Comparison of ENCODE assay signal across 8 cellular contexts in genomic region chr12:120013659-120014380, GRCh38. TPM values are rescaled to one million over a fixed set of nuclear protein-coding genes. Genes with fewer than 3 reads are reported as not detected.
DNase-seq lines count a peak whose midpoint lies in the region; ATAC-seq lines count a peak whose summit lies in the region.

No MANE protein-coding gene starts in this region.

- H3K9me3 ChIP-seq in aorta (ENCODE audit: control insufficient read depth, low read length), result peaks cover 2% of the 10 kb centered on the region

- no peaks in the 10 kb centered on the region for H3K36me3 ChIP-seq in aorta (ENCODE audit: control insufficient read depth in 1 of 2, insufficient read depth in 2 of 2, low read length in 1 of 2)

- POLR2A ChIA-PET in activated CD4-positive, alpha-beta memory T cell treated with anti-CD3 and anti-CD28 coated beads for 36 hours (lab: Charles Lee), result interaction anchor here (0.7 to 11.0 kb wide), 8 partner anchors 22 to 276 kb away, joined by 3 to 209 read pairs (median 10); partner anchors contain the start of genes BICDL1, GCN1, RAB35 and RPLP0

- H3K27ac Mint-ChIP-seq in activated CD4-positive, alpha-beta memory T cell treated with anti-CD3 and anti-CD28 coated beads for 36 hours, result peak overlapping the region; percentile 96

- peaks cover 52% of the 10 kb centered on the region for H3K36me3 Mint-ChIP-seq in activated CD4-positive, alpha-beta memory T cell treated with anti-CD3 and anti-CD28 coated beads for 36 hours

- CTCF ChIA-PET in activated CD4-positive, alpha-beta memory T cell treated with anti-CD3 and anti-CD28 coated beads for 36 hours (lab: Charles Lee), result interaction anchor here (1.0 to 2.2 kb wide), 3 partner anchors 24 to 187 kb away, joined by 3 to 11 read pairs (median 4); no protein-coding TSS in a partner anchor

- H3K27me3 ChIP-seq in aorta (ENCODE audit: control insufficient read depth in 1 of 2, insufficient read depth in 2 of 2, low read length in 1 of 2), result peaks cover 0 to 2% of the 10 kb centered on the region in 2 donors

- H3K4me1 Mint-ChIP-seq in activated CD4-positive, alpha-beta memory T cell treated with anti-CD3 and anti-CD28 coated beads for 36 hours (ENCODE audit: low read depth), result peaks cover 87% of the 10 kb centered on the region

- ATAC-seq in GM19328 (IDR thresholded peaks at IDR 0.05; ENCODE audit: unreplicated experiment) (peak; percentile 46), HG03280 (IDR thresholded peaks at IDR 0.05; ENCODE audit: unreplicated experiment) (peak; percentile 54), aorta (ENCODE audit: low FRiP score) (no peak)

- peaks cover 2% of the 10 kb centered on the region for H3K27me3 Mint-ChIP-seq in activated CD4-positive, alpha-beta memory T cell treated with anti-CD3 and anti-CD28 coated beads for 36 hours

- intact Hi-C loops in activated CD4-positive, alpha-beta memory T cell treated with anti-CD3 and anti-CD28 coated beads for 36 hours (cut with micrococcal nuclease), result loop anchor here (2.0 kb wide), 2 partner anchors 239 to 279 kb away; partner anchors contain the start of gene RNU4-1
- intact Hi-C loops in aorta (cut with DNase I), result no loop called here

- no peak overlapping the region for H3K4me3 ChIP-seq in aorta (ENCODE audit: low read length in 2 of 2)

- peak overlapping the region; percentile 49 for H3K4me3 Mint-ChIP-seq in activated CD4-positive, alpha-beta memory T cell treated with anti-CD3 and anti-CD28 coated beads for 36 hours

- H3K27ac ChIP-seq in aorta (ENCODE audit: low read depth in 1 of 2, low read length in 2 of 2), result no peak overlapping the region

- no peaks in the 10 kb centered on the region for H3K4me1 ChIP-seq in aorta (ENCODE audit: control insufficient read depth in 1 of 2, insufficient read depth in 2 of 2, low read length in 2 of 2)

- WGBS in aorta, 2 donors, result 81 to 83% methylated on average over 9 of the region's 9 CpGs

- no peaks in the 10 kb centered on the region for H3K9me3 Mint-ChIP-seq in activated CD4-positive, alpha-beta memory T cell treated with anti-CD3 and anti-CD28 coated beads for 36 hours

- peak; percentile 67 for DNase-seq in activated CD4-positive, alpha-beta memory T cell treated with anti-CD3 and anti-CD28 coated beads for 36 hours
- DNase-seq in stimulated activated CD4-positive, alpha-beta T cell treated with anti-CD3 and anti-CD28 coated beads, Interleukin-1b, Interleukin-23, amount 100 ng/mL, for 48 hours, result peak; percentile 59
- DNase-seq in OCI-M1 (lab: John Stamatoyannopoulos, UW) (no peak), SHP77 (lab: John Stamatoyannopoulos, UW) (no peak), cerebellum (ENCODE audit: low spot score) (no peak), aorta (no peak)

RNA-seq across cellular contexts. Expression of gene BICDL1, which starts 24.8 kb away (rescaled TPM):
- total RNA-seq in activated CD4-positive, alpha-beta memory T cell treated with anti-CD3 and anti-CD28 coated beads for 36 hours, result 100 to 1,000 TPM; 143 to 155 TPM
- total RNA-seq in cerebellum, result 24.4 TPM
- 1 to 10 TPM; 1.3 to 1.7 TPM for total RNA-seq in aorta
- polyA plus RNA-seq in aorta, result 1 to 10 TPM in 1 of 2 donors, under 1 TPM in 1; 0.36 to 1.4 TPM

Comparison
In these comparisons a context has a peak if more than half of its experiments do, and no peak if none do; other contexts are left out.
1. DNase-seq: peak in activated CD4-positive, alpha-beta memory T cell treated with anti-CD3 and anti-CD28 coated beads for 36 hours (single experiment) and stimulated activated CD4-positive, alpha-beta T cell treated with anti-CD3 and anti-CD28 coated beads, Interleukin-1b, Interleukin-23, amount 100 ng/mL, for 48 hours (single experiment); none in OCI-M1 (single experiment), SHP77 (0 of 2), cerebellum (single experiment) and aorta (0 of 2).